Comparison of ENCODE assay signal across 10 cellular contexts in the genomic region with DNA sequence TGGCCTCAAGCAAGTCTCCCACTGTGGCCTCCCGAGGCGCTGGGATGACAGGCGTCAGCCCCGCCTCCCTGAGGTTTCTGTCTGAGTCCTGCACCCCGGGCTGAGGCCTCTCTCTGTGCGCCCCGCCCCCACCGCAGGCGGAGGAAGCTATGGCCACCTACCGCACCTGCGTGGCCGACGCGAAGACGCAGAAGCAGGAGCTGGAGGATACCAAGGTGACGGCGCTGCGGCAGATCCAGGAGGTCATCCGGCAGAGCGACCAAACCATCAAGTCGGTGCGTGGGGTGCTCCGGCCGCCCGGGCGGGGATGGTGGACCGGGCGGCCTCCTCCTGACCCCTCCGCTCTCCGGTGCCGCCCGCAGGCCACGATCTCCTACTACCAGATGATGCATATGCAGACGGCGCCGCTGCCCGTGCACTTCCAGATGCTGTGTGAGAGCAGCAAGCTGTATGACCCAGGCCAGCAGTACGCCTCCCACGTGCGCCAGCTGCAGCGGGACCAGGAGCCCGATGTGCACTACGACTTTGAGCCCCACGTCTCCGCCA. TPM values are rescaled to one million over a fixed set of nuclear protein-coding genes. Genes with fewer than 3 reads are reported as not detected.
A peak's percentile ranks its signal among the peaks of the same experiment; 100 is the strongest.
DNase-seq lines count a peak whose midpoint lies in the region; ATAC-seq and TF ChIP-seq lines count a peak whose summit lies in the region.
"Had no signal": no experiment of that assay in that cellular context is flagged by ENCODE, and none has a peak within 500 bp of the region (broad histone marks: within the 10 kb centered on the region; RNA-seq: fewer than 3 reads in every experiment).

No MANE protein-coding gene starts in this region.

- H3K4me1 ChIP-seq in CD4-positive, CD25-positive, alpha-beta regulatory T cell (ENCODE audit: control insufficient read depth, insufficient read depth, low read length, poor library complexity, severe bottlenecking): peaks cover 76% of the 10 kb centered on the region
- H3K4me1 ChIP-seq in neuronal stem cell (ENCODE audit: control insufficient read depth in 2 of 2, insufficient read depth in 1 of 2, low read depth in 1 of 2, low read length in 2 of 2) (peaks cover 0 to 2% of the 10 kb centered on the region in 2 donors), testis (no peaks in the 10 kb centered on the region)

- H3K9me3 Mint-ChIP-seq in CD4-positive, CD25-positive, alpha-beta regulatory T cell: peaks cover 0 to 6% (median 0%) of the 10 kb centered on the region in 7 donors

- H2BK12ac ChIP-seq in neuronal stem cell (ENCODE audit: low read length): peak overlapping the region; percentile 22

- H2AFZ ChIP-seq in neuronal stem cell (ENCODE audit: low read length): no peak overlapping the region

- H3K9me3 ChIP-seq in CD4-positive, CD25-positive, alpha-beta regulatory T cell (ENCODE audit: control insufficient read depth in 2 of 2, low read length in 2 of 2): no peaks in the 10 kb centered on the region
- H3K9me3 ChIP-seq in neuronal stem cell (replicated peaks in 1 of 2; ENCODE audit: control insufficient read depth in 2 of 2, insufficient read depth in 1 of 2, low read depth in 1 of 2, low read length in 2 of 2) (no peaks in the 10 kb centered on the region), testis (no peaks in the 10 kb centered on the region)

- no peak for ATAC-seq in CD4-positive, CD25-positive, alpha-beta regulatory T cell (ENCODE audit: low read depth in 2 of 2)
- no peak for ATAC-seq in HG03469 (IDR thresholded peaks at IDR 0.05; ENCODE audit: unreplicated experiment)

- peak overlapping the region in 2 of 3 donors; percentile 51 to 92 for H3K27ac Mint-ChIP-seq in CD4-positive, CD25-positive, alpha-beta regulatory T cell

- no peak overlapping the region for H3K4ac ChIP-seq in neuronal stem cell (ENCODE audit: low read length)

- intact Hi-C loops in testis (cut with DNase I; ENCODE audit: low total_unique reads): no loop called here

- POLR2A ChIA-PET in RWPE1 (lab: Yijun Ruan, JAX; ENCODE audit: low non-redundant PET): no interaction called here

- H3K4me3 Mint-ChIP-seq in CD4-positive, CD25-positive, alpha-beta regulatory T cell: peak overlapping the region; percentile 41 to 91 (median 82)

- CTCF ChIA-PET in RWPE1 (lab: Yijun Ruan, JAX): interaction anchor here (1.1 kb wide), 3 partner anchors 9 to 466 kb away, joined by 3 to 5 read pairs (median 3); no protein-coding TSS in a partner anchor

- H3K27me3 ChIP-seq in CD4-positive, CD25-positive, alpha-beta regulatory T cell (ENCODE audit: control insufficient read depth, insufficient read depth, low read length): no peaks in the 10 kb centered on the region
- H3K27me3 ChIP-seq in neuronal stem cell (ENCODE audit: control insufficient read depth in 3 of 3, insufficient read depth in 3 of 3, low read depth in 1 of 3, low read length in 3 of 3) (no peaks in the 10 kb centered on the region), testis (no peaks in the 10 kb centered on the region)

- peaks cover 16% of the 10 kb centered on the region for H3K36me3 Mint-ChIP-seq in CD4-positive, CD25-positive, alpha-beta regulatory T cell

- no peak for TF ChIP-seq POLR2A in testis (IDR thresholded peaks at IDR 0.05)

- no peak overlapping the region for H2BK15ac ChIP-seq in neuronal stem cell (ENCODE audit: low read length)

- no peak overlapping the region for H3K14ac ChIP-seq in neuronal stem cell (ENCODE audit: low read length)

- H3K4me1 Mint-ChIP-seq in CD4-positive, CD25-positive, alpha-beta regulatory T cell: peaks cover 0 to 61% (median 19%) of the 10 kb centered on the region in 4 donors

- H3K79me1 ChIP-seq in neuronal stem cell (ENCODE audit: low read depth, low read length): peaks cover 6% of the 10 kb centered on the region

- no peak overlapping the region for H2BK120ac ChIP-seq in neuronal stem cell (ENCODE audit: low read depth, low read length)

- peak overlapping the region; percentile 26 for H3K4me3 ChIP-seq in CD4-positive, CD25-positive, alpha-beta regulatory T cell (ENCODE audit: low read depth, low read length)
- no peak overlapping the region for H3K4me3 ChIP-seq in neuronal stem cell (ENCODE audit: low read length in 2 of 2)
- H3K4me3 ChIP-seq in testis: no peak overlapping the region

- peaks cover 16% of the 10 kb centered on the region for H3K27me3 Mint-ChIP-seq in CD4-positive, CD25-positive, alpha-beta regulatory T cell

- peak overlapping the region; percentile 57 for H3K27ac ChIP-seq in CD4-positive, CD25-positive, alpha-beta regulatory T cell (ENCODE audit: insufficient read depth, low read length, poor library complexity, severe bottlenecking)
- H3K27ac ChIP-seq in RWPE1: 0 out of 2 replicates have a peak overlapping the region, but pooled peaks have one; percentile 84
- no peak overlapping the region for H3K27ac ChIP-seq in neuronal stem cell (replicated peaks; ENCODE audit: low read length)
- H3K27ac ChIP-seq in testis: no peak overlapping the region
- H3K27ac ChIP-seq in substantia nigra (ENCODE audit: low read depth, low read length, poor library complexity, severe bottlenecking): no peak overlapping the region

- DNase-seq in CD4-positive, CD25-positive, alpha-beta regulatory T cell: peak in 1 of 3 donors; percentile 69
- DNase-seq in RWPE1 (ENCODE audit: low spot score): no peak
- peak; percentile 49 for DNase-seq in activated effector memory CD4-positive, alpha-beta T cell treated with Interleukin-2 at 50 U/mL for 16 hours
- no peak for DNase-seq in neuronal stem cell (ENCODE audit: low spot score)
- DNase-seq in testis: no peak
- no peak for DNase-seq in substantia nigra (lab: John Stamatoyannopoulos, UW)
- DNase-seq in HUDEP-2 (lab: John Stamatoyannopoulos, UW; ENCODE audit: unreplicated experiment in 76 of 76): no peak
- DNase-seq: NCI-H1105 treated with DMSO at 0.1 percent for 48 hours, OCI-M1 had no signal

- H4K8ac ChIP-seq in neuronal stem cell (ENCODE audit: low read depth, low read length): no peak overlapping the region

- H2AK5ac ChIP-seq in neuronal stem cell (ENCODE audit: low read depth, low read length): no peak overlapping the region

- H2BK5ac ChIP-seq in neuronal stem cell (ENCODE audit: low read length): no peak overlapping the region

- no peak overlapping the region for H3K4me2 ChIP-seq in neuronal stem cell (ENCODE audit: insufficient read depth, low read length, poor library complexity, severe bottlenecking)

- H4K91ac ChIP-seq in neuronal stem cell (ENCODE audit: low read depth, low read length, poor library complexity): no peak overlapping the region

- H3K23ac ChIP-seq in neuronal stem cell (ENCODE audit: low read depth, low read length, poor library complexity): no peak overlapping the region

- no CpG with 5 or more reads among the region's 45 CpGs for WGBS in neuronal stem cell (ENCODE audit: extremely low coverage in 2 of 2, insufficient read length in 2 of 2, insufficient replicate concordance in 1 of 2), 2 donors
- WGBS in testis, 2 donors: 39 to 80% methylated on average over 34 to 41 of the region's 45 CpGs

- TF ChIP-seq CTCF in RWPE1 (conservative IDR thresholded peaks at IDR 0.05; ENCODE audit: low read depth) (no peak), testis (IDR thresholded peaks at IDR 0.05) (no peak)

- H3K36me3 ChIP-seq in CD4-positive, CD25-positive, alpha-beta regulatory T cell (ENCODE audit: control insufficient read depth, insufficient read depth, low read length): peaks cover 63% of the 10 kb centered on the region
- H3K36me3 ChIP-seq in neuronal stem cell (replicated peaks in 1 of 2; ENCODE audit: control insufficient read depth in 2 of 2, insufficient read depth in 2 of 2, low read length in 2 of 2) (peaks cover 12 to 57% of the 10 kb centered on the region in 2 donors), testis (ENCODE audit: low read depth, missing control alignments) (no peaks in the 10 kb centered on the region)

- H3K18ac ChIP-seq in neuronal stem cell (ENCODE audit: low read length): no peak overlapping the region

- H3K9ac ChIP-seq in neuronal stem cell (ENCODE audit: low read depth, low read length, poor library complexity): no peak overlapping the region

RNA-seq across cellular contexts. Expression of a gene that starts 12.7 kb away (rescaled TPM):
- total RNA-seq in CD4-positive, CD25-positive, alpha-beta regulatory T cell: 756 TPM
- polyA plus RNA-seq in CD4-positive, CD25-positive, alpha-beta regulatory T cell: 100 to 1,000 TPM; 258 to 297 (median 277) TPM
- polyA plus RNA-seq in neuronal stem cell (2013, experiment 1 of 2): 6.9 TPM
- 7.4 TPM for polyA plus RNA-seq in neuronal stem cell (2013, experiment 2 of 2)
- 10 to 100 TPM; 20.7 to 31.7 TPM for total RNA-seq in testis
- 14.1 TPM for polyA plus RNA-seq in testis (ENCODE audit: insufficient read depth, low read depth, low replicate concordance)

RNA-seq across cellular contexts. Expression of a gene that starts 15.5 kb away (rescaled TPM):
- 72.4 TPM for total RNA-seq in CD4-positive, CD25-positive, alpha-beta regulatory T cell
- polyA plus RNA-seq in CD4-positive, CD25-positive, alpha-beta regulatory T cell: 100 to 1,000 TPM; 120 to 145 (median 133) TPM
- polyA plus RNA-seq in neuronal stem cell (2013, experiment 1 of 2): 201 TPM
- 197 TPM for polyA plus RNA-seq in neuronal stem cell (2013, experiment 2 of 2)
- total RNA-seq in testis: 100 to 1,000 TPM in 1 of 2 donors, 10 to 100 TPM in 1; 96.5 to 143 TPM
- 246 TPM for polyA plus RNA-seq in testis (ENCODE audit: insufficient read depth, low read depth, low replicate concordance)

RNA-seq across cellular contexts. Expression of a gene that starts 24.2 kb away (rescaled TPM):
- total RNA-seq in CD4-positive, CD25-positive, alpha-beta regulatory T cell: 112 TPM
- 100 to 1,000 TPM; 318 to 406 (median 354) TPM for polyA plus RNA-seq in CD4-positive, CD25-positive, alpha-beta regulatory T cell
- polyA plus RNA-seq in neuronal stem cell (2013, experiment 1 of 2): 755 TPM
- polyA plus RNA-seq in neuronal stem cell (2013, experiment 2 of 2): 706 TPM
- total RNA-seq in testis: 1,000 to 10,000 TPM; 1,153 to 1,773 TPM
- 1,893 TPM for polyA plus RNA-seq in testis (ENCODE audit: insufficient read depth, low read depth, low replicate concordance)

RNA-seq across cellular contexts. Expression of a gene that starts 39.7 kb away (rescaled TPM):
- 161 TPM for total RNA-seq in CD4-positive, CD25-positive, alpha-beta regulatory T cell
- polyA plus RNA-seq in CD4-positive, CD25-positive, alpha-beta regulatory T cell: 10 to 100 TPM in 1 of 4 donors, 1 to 10 TPM in 3; 3.4 to 13.3 (median 6.9) TPM
- 9.4 TPM for polyA plus RNA-seq in neuronal stem cell (2013, experiment 1 of 2)
- 8.0 TPM for polyA plus RNA-seq in neuronal stem cell (2013, experiment 2 of 2)
- 10 to 100 TPM; 12.1 to 14.6 TPM for total RNA-seq in testis
- 7.3 TPM for polyA plus RNA-seq in testis (ENCODE audit: insufficient read depth, low read depth, low replicate concordance)

RNA-seq across cellular contexts. Expression of a gene that starts 53.2 kb away (rescaled TPM):
- total RNA-seq in CD4-positive, CD25-positive, alpha-beta regulatory T cell: 397 TPM
- 100 to 1,000 TPM; 378 to 426 (median 401) TPM for polyA plus RNA-seq in CD4-positive, CD25-positive, alpha-beta regulatory T cell
- 235 TPM for polyA plus RNA-seq in neuronal stem cell (2013, experiment 1 of 2)
- 243 TPM for polyA plus RNA-seq in neuronal stem cell (2013, experiment 2 of 2)
- 10 to 100 TPM; 19.1 to 28.0 TPM for total RNA-seq in testis
- polyA plus RNA-seq in testis (ENCODE audit: insufficient read depth, low read depth, low replicate concordance): 36.4 TPM

Comparison
In these comparisons a context has a peak if more than half of its experiments do, and no peak if none do; other contexts are left out.
1. H3K27ac ChIP-seq: peak in CD4-positive, CD25-positive, alpha-beta regulatory T cell (single experiment) and RWPE1 (single experiment); none in neuronal stem cell (single experiment), testis (0 of 2) and substantia nigra (single experiment).
2. RNA of a gene that starts 12.7 kb away (total RNA-seq): 756 TPM in CD4-positive, CD25-positive, alpha-beta regulatory T cell (single experiment); 20.7 to 31.7 TPM in testis; every median in the first group is over 10 times any median in the second.
3. RNA of a gene that starts 24.2 kb away (total RNA-seq): 1,153 to 1,773 TPM in testis; 112 TPM in CD4-positive, CD25-positive, alpha-beta regulatory T cell (single experiment); every median in the first group is over 10 times any median in the second.